Comparison of ENCODE assay signal across 1 cellular context in the genomic region with DNA sequence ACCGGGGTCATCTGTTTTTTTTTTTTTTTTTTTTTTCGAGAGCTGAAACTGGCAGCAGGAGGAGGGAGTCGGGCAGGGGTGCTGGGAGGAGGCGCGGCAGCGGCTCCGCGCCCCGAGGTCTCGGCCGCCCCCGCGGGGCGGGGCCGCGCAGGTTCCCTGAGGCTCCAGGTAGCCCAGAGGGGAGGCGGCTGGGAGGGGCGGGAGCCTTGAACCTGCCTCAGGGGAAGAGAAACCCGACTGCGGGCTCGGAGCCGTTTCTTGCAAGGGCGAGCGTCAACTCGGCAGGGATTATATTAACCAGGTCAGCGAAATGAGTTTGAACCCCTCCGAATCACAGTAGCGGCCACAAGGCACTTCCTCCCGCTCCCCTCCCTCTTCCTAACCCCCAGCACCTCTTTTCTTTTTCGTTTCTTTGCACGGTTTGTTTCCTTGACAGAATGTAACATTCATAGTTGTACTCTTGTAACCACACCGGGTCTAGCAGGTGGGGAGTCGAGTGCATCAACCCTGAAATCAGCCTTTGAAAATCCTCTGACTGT.
TF ChIP-seq lines count a peak whose summit lies in the region.

No MANE protein-coding gene starts in this region.

TF ChIP-seq in GM12878, 131 proteins besides CTCF, POLR2A, EP300 and RAD21 (continued from another document):
- TF ChIP-seq, protein P1, sequence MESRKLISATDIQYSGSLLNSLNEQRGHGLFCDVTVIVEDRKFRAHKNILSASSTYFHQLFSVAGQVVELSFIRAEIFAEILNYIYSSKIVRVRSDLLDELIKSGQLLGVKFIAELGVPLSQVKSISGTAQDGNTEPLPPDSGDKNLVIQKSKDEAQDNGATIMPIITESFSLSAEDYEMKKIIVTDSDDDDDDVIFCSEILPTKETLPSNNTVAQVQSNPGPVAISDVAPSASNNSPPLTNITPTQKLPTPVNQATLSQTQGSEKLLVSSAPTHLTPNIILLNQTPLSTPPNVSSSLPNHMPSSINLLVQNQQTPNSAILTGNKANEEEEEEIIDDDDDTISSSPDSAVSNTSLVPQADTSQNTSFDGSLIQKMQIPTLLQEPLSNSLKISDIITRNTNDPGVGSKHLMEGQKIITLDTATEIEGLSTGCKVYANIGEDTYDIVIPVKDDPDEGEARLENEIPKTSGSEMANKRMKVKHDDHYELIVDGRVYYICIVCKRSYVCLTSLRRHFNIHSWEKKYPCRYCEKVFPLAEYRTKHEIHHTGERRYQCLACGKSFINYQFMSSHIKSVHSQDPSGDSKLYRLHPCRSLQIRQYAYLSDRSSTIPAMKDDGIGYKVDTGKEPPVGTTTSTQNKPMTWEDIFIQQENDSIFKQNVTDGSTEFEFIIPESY (IDR thresholded peaks at IDR 0.05), result no peak
- peak; percentile 48 for TF ChIP-seq SMAD5 (IDR thresholded peaks at IDR 0.05; ENCODE audit: low read depth)
- TF ChIP-seq CBFB (IDR thresholded peaks at IDR 0.05; ENCODE audit: low read depth), result peak; percentile 77; the same call in 1 of the 2 replicates
- TF ChIP-seq SMC3 (IDR thresholded peaks at IDR 0.05; ENCODE audit: borderline replicate concordance, low read length), result no peak
- peak; percentile 66 for TF ChIP-seq CBX5 (IDR thresholded peaks at IDR 0.05; ENCODE audit: low read depth)
- TF ChIP-seq, protein P2, sequence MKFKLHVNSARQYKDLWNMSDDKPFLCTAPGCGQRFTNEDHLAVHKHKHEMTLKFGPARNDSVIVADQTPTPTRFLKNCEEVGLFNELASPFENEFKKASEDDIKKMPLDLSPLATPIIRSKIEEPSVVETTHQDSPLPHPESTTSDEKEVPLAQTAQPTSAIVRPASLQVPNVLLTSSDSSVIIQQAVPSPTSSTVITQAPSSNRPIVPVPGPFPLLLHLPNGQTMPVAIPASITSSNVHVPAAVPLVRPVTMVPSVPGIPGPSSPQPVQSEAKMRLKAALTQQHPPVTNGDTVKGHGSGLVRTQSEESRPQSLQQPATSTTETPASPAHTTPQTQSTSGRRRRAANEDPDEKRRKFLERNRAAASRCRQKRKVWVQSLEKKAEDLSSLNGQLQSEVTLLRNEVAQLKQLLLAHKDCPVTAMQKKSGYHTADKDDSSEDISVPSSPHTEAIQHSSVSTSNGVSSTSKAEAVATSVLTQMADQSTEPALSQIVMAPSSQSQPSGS (IDR thresholded peaks at IDR 0.05; ENCODE audit: low read length), result peak; percentile 89
- peak; percentile 82 for TF ChIP-seq EED (IDR thresholded peaks at IDR 0.05; ENCODE audit: low read depth)
- TF ChIP-seq CREM (IDR thresholded peaks at IDR 0.05; ENCODE audit: low read depth), result peak; percentile 81; the same call in 1 of the 2 replicates
- peak; percentile 85; the same call in 1 of the 2 replicates for TF ChIP-seq TCF3 (IDR thresholded peaks at IDR 0.05; ENCODE audit: borderline replicate concordance, insufficient read depth, low read depth, low read length)
- TF ChIP-seq NRF1 (conservative IDR thresholded peaks at IDR 0.05; ENCODE audit: low read depth, low read length), result peak; percentile 38; the same call in 1 of the 2 replicates
- 0 out of 2 replicates have a peak, but pooled peaks have one; percentile 36 for TF ChIP-seq SIN3A (IDR thresholded peaks at IDR 0.05; ENCODE audit: low read depth, low read length)
- TF ChIP-seq TCF7 (IDR thresholded peaks at IDR 0.05; ENCODE audit: borderline replicate concordance), result peak; percentile 36; the same call in 1 of the 2 replicates
- peak in 1 of 2 experiments; percentile 5; a peak in 1 of 4 replicates for TF ChIP-seq BHLHE40 (IDR thresholded peaks at IDR 0.05; ENCODE audit: borderline replicate concordance in 1 of 2, low read depth in 2 of 2, low read length in 1 of 2)
- no peak for TF ChIP-seq SMAD1 (IDR thresholded peaks at IDR 0.05; ENCODE audit: low read depth, partially characterized antibody)
- no peak for TF ChIP-seq KDM1A (IDR thresholded peaks at IDR 0.05; ENCODE audit: borderline replicate concordance)
- TF ChIP-seq, protein P3, sequence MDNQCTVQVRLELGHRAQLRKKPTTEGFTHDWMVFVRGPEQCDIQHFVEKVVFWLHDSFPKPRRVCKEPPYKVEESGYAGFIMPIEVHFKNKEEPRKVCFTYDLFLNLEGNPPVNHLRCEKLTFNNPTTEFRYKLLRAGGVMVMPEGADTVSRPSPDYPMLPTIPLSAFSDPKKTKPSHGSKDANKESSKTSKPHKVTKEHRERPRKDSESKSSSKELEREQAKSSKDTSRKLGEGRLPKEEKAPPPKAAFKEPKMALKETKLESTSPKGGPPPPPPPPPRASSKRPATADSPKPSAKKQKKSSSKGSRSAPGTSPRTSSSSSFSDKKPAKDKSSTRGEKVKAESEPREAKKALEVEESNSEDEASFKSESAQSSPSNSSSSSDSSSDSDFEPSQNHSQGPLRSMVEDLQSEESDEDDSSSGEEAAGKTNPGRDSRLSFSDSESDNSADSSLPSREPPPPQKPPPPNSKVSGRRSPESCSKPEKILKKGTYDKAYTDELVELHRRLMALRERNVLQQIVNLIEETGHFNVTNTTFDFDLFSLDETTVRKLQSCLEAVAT (IDR thresholded peaks at IDR 0.05), result 0 out of 2 replicates have a peak, but pooled peaks have one; percentile 25
- peak in 1 of 2 experiments; percentile 93; a peak in 2 of 4 replicates for TF ChIP-seq ETV6 (conservative IDR thresholded peaks at IDR 0.05 in 1 of 2, IDR thresholded peaks at IDR 0.05 in 1 of 2; ENCODE audit: borderline replicate concordance in 1 of 2, low read depth in 1 of 2)
- TF ChIP-seq, protein P4, sequence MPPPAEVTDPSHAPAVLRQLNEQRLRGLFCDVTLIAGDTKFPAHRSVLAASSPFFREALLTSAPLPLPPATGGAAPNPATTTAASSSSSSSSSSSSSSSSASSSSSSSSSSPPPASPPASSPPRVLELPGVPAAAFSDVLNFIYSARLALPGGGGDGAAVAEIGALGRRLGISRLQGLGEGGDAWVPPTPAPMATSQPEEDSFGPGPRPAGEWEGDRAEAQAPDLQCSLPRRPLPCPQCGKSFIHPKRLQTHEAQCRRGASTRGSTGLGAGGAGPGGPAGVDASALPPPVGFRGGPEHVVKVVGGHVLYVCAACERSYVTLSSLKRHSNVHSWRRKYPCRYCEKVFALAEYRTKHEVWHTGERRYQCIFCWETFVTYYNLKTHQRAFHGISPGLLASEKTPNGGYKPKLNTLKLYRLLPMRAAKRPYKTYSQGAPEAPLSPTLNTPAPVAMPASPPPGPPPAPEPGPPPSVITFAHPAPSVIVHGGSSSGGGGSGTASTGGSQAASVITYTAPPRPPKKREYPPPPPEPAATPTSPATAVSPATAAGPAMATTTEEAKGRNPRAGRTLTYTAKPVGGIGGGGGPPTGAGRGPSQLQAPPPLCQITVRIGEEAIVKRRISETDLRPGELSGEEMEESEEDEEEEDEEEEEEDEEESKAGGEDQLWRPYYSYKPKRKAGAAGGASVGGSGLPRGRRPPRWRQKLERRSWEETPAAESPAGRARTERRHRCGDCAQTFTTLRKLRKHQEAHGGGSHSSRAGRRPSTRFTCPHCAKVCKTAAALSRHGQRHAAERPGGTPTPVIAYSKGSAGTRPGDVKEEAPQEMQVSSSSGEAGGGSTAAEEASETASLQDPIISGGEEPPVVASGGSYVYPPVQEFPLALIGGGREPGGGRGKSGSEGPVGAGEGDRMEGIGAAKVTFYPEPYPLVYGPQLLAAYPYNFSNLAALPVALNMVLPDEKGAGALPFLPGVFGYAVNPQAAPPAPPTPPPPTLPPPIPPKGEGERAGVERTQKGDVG (CRISPR knock-in tag; IDR thresholded peaks at IDR 0.05), result no peak
- 0 out of 2 replicates have a peak, but pooled peaks have one; percentile 12 for TF ChIP-seq GABPA (IDR thresholded peaks at IDR 0.05; ENCODE audit: low read depth)
- TF ChIP-seq ZNF274 (IDR thresholded peaks at IDR 0.05; ENCODE audit: insufficient read depth, insufficient read length), result no peak
- TF ChIP-seq SMARCA5 (IDR thresholded peaks at IDR 0.05), result no peak
- 0 out of 2 replicates have a peak, but pooled peaks have one; percentile 20 for TF ChIP-seq STAT3 (IDR thresholded peaks at IDR 0.05; ENCODE audit: low read depth, low read length)
- TF ChIP-seq HDGF (IDR thresholded peaks at IDR 0.05), result 0 out of 2 replicates have a peak, but pooled peaks have one; percentile 5
- TF ChIP-seq JUNB (IDR thresholded peaks at IDR 0.05), result peak; percentile 84
- TF ChIP-seq, protein P5, sequence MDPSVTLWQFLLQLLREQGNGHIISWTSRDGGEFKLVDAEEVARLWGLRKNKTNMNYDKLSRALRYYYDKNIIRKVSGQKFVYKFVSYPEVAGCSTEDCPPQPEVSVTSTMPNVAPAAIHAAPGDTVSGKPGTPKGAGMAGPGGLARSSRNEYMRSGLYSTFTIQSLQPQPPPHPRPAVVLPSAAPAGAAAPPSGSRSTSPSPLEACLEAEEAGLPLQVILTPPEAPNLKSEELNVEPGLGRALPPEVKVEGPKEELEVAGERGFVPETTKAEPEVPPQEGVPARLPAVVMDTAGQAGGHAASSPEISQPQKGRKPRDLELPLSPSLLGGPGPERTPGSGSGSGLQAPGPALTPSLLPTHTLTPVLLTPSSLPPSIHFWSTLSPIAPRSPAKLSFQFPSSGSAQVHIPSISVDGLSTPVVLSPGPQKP (IDR thresholded peaks at IDR 0.05; ENCODE audit: low read depth, low read length), result 0 out of 2 replicates have a peak, but pooled peaks have one; percentile 18
- peak in 1 of 2 experiments; percentile 36; a peak in 1 of 4 replicates for TF ChIP-seq IKZF2 (IDR thresholded peaks at IDR 0.05)
- TF ChIP-seq SPI1 (IDR thresholded peaks at IDR 0.05; ENCODE audit: borderline replicate concordance, insufficient read depth, low read depth, low read length), result peak; percentile 79
- peak; percentile 96 for TF ChIP-seq RUNX3 (IDR thresholded peaks at IDR 0.05; ENCODE audit: low read length)
- TF ChIP-seq, protein P6, sequence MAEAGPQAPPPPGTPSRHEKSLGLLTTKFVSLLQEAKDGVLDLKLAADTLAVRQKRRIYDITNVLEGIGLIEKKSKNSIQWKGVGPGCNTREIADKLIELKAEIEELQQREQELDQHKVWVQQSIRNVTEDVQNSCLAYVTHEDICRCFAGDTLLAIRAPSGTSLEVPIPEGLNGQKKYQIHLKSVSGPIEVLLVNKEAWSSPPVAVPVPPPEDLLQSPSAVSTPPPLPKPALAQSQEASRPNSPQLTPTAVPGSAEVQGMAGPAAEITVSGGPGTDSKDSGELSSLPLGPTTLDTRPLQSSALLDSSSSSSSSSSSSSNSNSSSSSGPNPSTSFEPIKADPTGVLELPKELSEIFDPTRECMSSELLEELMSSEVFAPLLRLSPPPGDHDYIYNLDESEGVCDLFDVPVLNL (IDR thresholded peaks at IDR 0.05; ENCODE audit: low read depth, low read length), result peak; percentile 76
- peak; percentile 27 for TF ChIP-seq SP1 (IDR thresholded peaks at IDR 0.05; ENCODE audit: low read depth, low read length)
- 0 out of 2 replicates have a peak, but pooled peaks have one; percentile 77 for TF ChIP-seq MEF2A (IDR thresholded peaks at IDR 0.05; ENCODE audit: insufficient read depth, low read depth, low read length)
- TF ChIP-seq, protein P7, sequence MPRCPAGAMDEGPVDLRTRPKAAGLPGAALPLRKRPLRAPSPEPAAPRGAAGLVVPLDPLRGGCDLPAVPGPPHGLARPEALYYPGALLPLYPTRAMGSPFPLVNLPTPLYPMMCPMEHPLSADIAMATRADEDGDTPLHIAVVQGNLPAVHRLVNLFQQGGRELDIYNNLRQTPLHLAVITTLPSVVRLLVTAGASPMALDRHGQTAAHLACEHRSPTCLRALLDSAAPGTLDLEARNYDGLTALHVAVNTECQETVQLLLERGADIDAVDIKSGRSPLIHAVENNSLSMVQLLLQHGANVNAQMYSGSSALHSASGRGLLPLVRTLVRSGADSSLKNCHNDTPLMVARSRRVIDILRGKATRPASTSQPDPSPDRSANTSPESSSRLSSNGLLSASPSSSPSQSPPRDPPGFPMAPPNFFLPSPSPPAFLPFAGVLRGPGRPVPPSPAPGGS (IDR thresholded peaks at IDR 0.05; ENCODE audit: borderline replicate concordance, insufficient read depth, low read depth, low read length, poor library complexity, severe bottlenecking), result peak; percentile 77
- TF ChIP-seq, protein P8, sequence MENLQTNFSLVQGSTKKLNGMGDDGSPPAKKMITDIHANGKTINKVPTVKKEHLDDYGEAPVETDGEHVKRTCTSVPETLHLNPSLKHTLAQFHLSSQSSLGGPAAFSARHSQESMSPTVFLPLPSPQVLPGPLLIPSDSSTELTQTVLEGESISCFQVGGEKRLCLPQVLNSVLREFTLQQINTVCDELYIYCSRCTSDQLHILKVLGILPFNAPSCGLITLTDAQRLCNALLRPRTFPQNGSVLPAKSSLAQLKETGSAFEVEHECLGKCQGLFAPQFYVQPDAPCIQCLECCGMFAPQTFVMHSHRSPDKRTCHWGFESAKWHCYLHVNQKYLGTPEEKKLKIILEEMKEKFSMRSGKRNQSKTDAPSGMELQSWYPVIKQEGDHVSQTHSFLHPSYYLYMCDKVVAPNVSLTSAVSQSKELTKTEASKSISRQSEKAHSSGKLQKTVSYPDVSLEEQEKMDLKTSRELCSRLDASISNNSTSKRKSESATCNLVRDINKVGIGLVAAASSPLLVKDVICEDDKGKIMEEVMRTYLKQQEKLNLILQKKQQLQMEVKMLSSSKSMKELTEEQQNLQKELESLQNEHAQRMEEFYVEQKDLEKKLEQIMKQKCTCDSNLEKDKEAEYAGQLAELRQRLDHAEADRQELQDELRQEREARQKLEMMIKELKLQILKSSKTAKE (IDR thresholded peaks at IDR 0.05; ENCODE audit: low read depth, poor library complexity, severe bottlenecking), result peak; percentile 65
- no peak for TF ChIP-seq CBX3 (IDR thresholded peaks at IDR 0.05; ENCODE audit: borderline replicate concordance, low read depth)
- peak; percentile 88 for TF ChIP-seq NFIC (IDR thresholded peaks at IDR 0.05; ENCODE audit: low read depth, low read length)
- 0 out of 2 replicates have a peak, but pooled peaks have one; percentile 5 for TF ChIP-seq RB1 (IDR thresholded peaks at IDR 0.05; ENCODE audit: borderline replicate concordance)
- 0 out of 2 replicates have a peak, but pooled peaks have one; percentile 35 for TF ChIP-seq NBN (IDR thresholded peaks at IDR 0.05)
- TF ChIP-seq MYB (IDR thresholded peaks at IDR 0.05; ENCODE audit: borderline replicate concordance, low read depth, low read length), result no peak
- TF ChIP-seq SRF (IDR thresholded peaks at IDR 0.05; ENCODE audit: low read depth in 2 of 2, low read length in 2 of 2), result 0 out of 4 replicates have a peak, but pooled peaks of 1 of the 2 experiments have one; percentile 4
- TF ChIP-seq NR2F1 (conservative IDR thresholded peaks at IDR 0.05), result peak; percentile 12; the same call in 1 of the 2 replicates
- TF ChIP-seq ZNF384 (IDR thresholded peaks at IDR 0.05; ENCODE audit: borderline replicate concordance, low read depth, low read length), result peak; percentile 78
- TF ChIP-seq FOXK2 (IDR thresholded peaks at IDR 0.05), result no peak
